8 cellular contexts compared by ENCODE assay signal in genomic region chr10:128859738-128860386, GRCh38.
DNase-seq lines count a peak whose midpoint lies in the region; TF ChIP-seq lines count a peak whose summit lies in the region.

No MANE protein-coding gene starts in this region.

- peaks cover 0 to 5% (median 0%) of the 10 kb centered on the region in 4 donors for H3K4me1 ChIP-seq in tibial artery

- H3K27me3 ChIP-seq in HL-60 (ENCODE audit: insufficient read depth, poor library complexity, severe bottlenecking) (no peaks in the 10 kb centered on the region), tibial artery (no peaks in the 10 kb centered on the region)

- no peak overlapping the region for H3K27ac ChIP-seq in HL-60 (replicated peaks)
- H3K27ac ChIP-seq in tibial artery = no peak overlapping the region

- TF ChIP-seq CTCF in HL-60 (IDR thresholded peaks at IDR 0.05; ENCODE audit: insufficient read depth, low read length) (peak; percentile 52), tibial artery (IDR thresholded peaks at IDR 0.05) (peak in 1 of 2 experiments; percentile 16)

- H3K4me3 ChIP-seq in HL-60 (replicated peaks; ENCODE audit: insufficient read depth, low read length) (no peak overlapping the region), tibial artery (no peak overlapping the region)

- DNase-seq in DMS 273 (lab: John Stamatoyannopoulos, UW; ENCODE audit: unreplicated experiment) = peak; percentile 55
- no peak for DNase-seq in DMS 273 treated with DMSO at 0.1 percent for 48 hours (lab: John Stamatoyannopoulos, UW)
- peak in 1 of 2 experiments; percentile 34 for DNase-seq in HL-60 (ENCODE audit: low read depth in 1 of 2, low spot score in 1 of 2)
- peak; percentile 45 for DNase-seq in astrocyte of the hippocampus (ENCODE audit: low read depth, low spot score)
- DNase-seq in mesenteric fat pad (ENCODE audit: low spot score) = peak; percentile 59
- DNase-seq in NCI-H2227 treated with DMSO at 0.1 percent for 48 hours (lab: John Stamatoyannopoulos, UW) = no peak
- no peak for DNase-seq in tibial artery
- DNase-seq in NCI-H510A (lab: John Stamatoyannopoulos, UW) = no peak

- no peaks in the 10 kb centered on the region for H3K9me3 ChIP-seq in tibial artery

- intact Hi-C loops in tibial artery (cut with DNase I; ENCODE audit: low total_unique reads) = no loop called here

- H3K36me3 ChIP-seq in tibial artery = no peaks in the 10 kb centered on the region

Comparison
In these comparisons a context has a peak if more than half of its experiments do, and no peak if none do; other contexts are left out.
1. DNase-seq: peak in DMS 273 (single experiment), astrocyte of the hippocampus (single experiment) and mesenteric fat pad (single experiment); none in DMS 273 treated with DMSO at 0.1 percent for 48 hours (single experiment), NCI-H2227 treated with DMSO at 0.1 percent for 48 hours (single experiment), tibial artery (0 of 2) and NCI-H510A (single experiment).